ENCODE assay signal across 11 cellular contexts in genomic region chr9:33350310-33350709, GRCh38. TPM values are rescaled to one million over a fixed set of nuclear protein-coding genes. Genes with fewer than 3 reads are reported as not detected.
DNase-seq lines count a peak whose midpoint lies in the region; TF ChIP-seq lines count a peak whose summit lies in the region.
"Had no signal": no experiment of that assay in that cellular context is flagged by ENCODE, and none has a peak within 500 bp of the region (broad histone marks: within the 10 kb centered on the region; RNA-seq: fewer than 3 reads in every experiment).

No MANE protein-coding gene starts in this region.

- CTCF ChIA-PET in CD8-positive, alpha-beta memory T cell (lab: Charles Lee), result no interaction called here

- H3K27me3 Mint-ChIP-seq in CD8-positive, alpha-beta memory T cell, result no peaks in the 10 kb centered on the region

- H3K27ac ChIP-seq in CD8-positive, alpha-beta memory T cell (ENCODE audit: low read depth, low read length), result no peak overlapping the region
- peak overlapping the region; percentile 56 for H3K27ac ChIP-seq in SJSA1
- peak overlapping the region; percentile 75 for H3K27ac ChIP-seq in rectal smooth muscle tissue (ENCODE audit: low read depth, low read length)
- H3K27ac ChIP-seq: epithelial cell of prostate, parathyroid adenoma had no signal

- no peaks in the 10 kb centered on the region for H3K27me3 ChIP-seq in CD8-positive, alpha-beta memory T cell (ENCODE audit: insufficient read depth, low read length, poor library complexity, severe bottlenecking)
- H3K27me3 ChIP-seq in SJSA1 (replicated peaks) (no peaks in the 10 kb centered on the region), rectal smooth muscle tissue (ENCODE audit: control insufficient read depth, insufficient read depth, low read length) (no peaks in the 10 kb centered on the region)

- peaks cover 21 to 71% (median 41%) of the 10 kb centered on the region in 3 donors for H3K36me3 Mint-ChIP-seq in CD8-positive, alpha-beta memory T cell

- H3K9me3 ChIP-seq in CD8-positive, alpha-beta memory T cell (ENCODE audit: low read length), result no peaks in the 10 kb centered on the region
- no peaks in the 10 kb centered on the region for H3K9me3 ChIP-seq in SJSA1 (replicated peaks)

- POLR2A ChIA-PET in CD8-positive, alpha-beta memory T cell (lab: Charles Lee), result interaction anchor here (0.7 kb wide), 1 partner anchor 699 kb away, joined by 7 read pairs; no protein-coding TSS in a partner anchor

- TF ChIP-seq CTCF in fibroblast of villous mesenchyme (IDR thresholded peaks at IDR 0.05; ENCODE audit: insufficient read depth, low read depth, low read length), result no peak

- no peaks in the 10 kb centered on the region for H3K4me1 ChIP-seq in CD8-positive, alpha-beta memory T cell (ENCODE audit: insufficient read depth, low read length)
- H3K4me1 ChIP-seq in SJSA1 (replicated peaks) (no peaks in the 10 kb centered on the region), rectal smooth muscle tissue (ENCODE audit: control insufficient read depth, insufficient read depth, low read length) (peaks cover 24% of the 10 kb centered on the region)
- H3K4me1 ChIP-seq: parathyroid adenoma had no signal

- no peak for DNase-seq in CD8-positive, alpha-beta memory T cell
- DNase-seq in SJSA1 (ENCODE audit: low read depth in 1 of 2, low spot score in 2 of 2) (peak in 1 of 2 experiments; percentile 28), fibroblast of villous mesenchyme (ENCODE audit: low read depth) (peak; percentile 91), SK-N-DZ (ENCODE audit: low spot score) (no peak), SHP77 treated with DMSO at 0.1 percent for 48 hours (lab: John Stamatoyannopoulos, UW) (no peak), activated gamma-delta T cell (lab: John Stamatoyannopoulos, UW) (no peak)
- DNase-seq in activated naive CD4-positive, alpha-beta T cell treated with anti-CD3 and anti-CD28 coated beads, Interleukin-2, amount 50 U/mL, for 16 hours, result no peak
- DNase-seq: stimulated activated naive CD4-positive, alpha-beta T cell had no signal

- no peak overlapping the region for H3K4me3 ChIP-seq in CD8-positive, alpha-beta memory T cell (ENCODE audit: low read length)
- no peak overlapping the region for H3K4me3 ChIP-seq in SJSA1
- no peak overlapping the region for H3K4me3 ChIP-seq in fibroblast of villous mesenchyme (ENCODE audit: low read depth, low read length)
- no peak overlapping the region for H3K4me3 ChIP-seq in rectal smooth muscle tissue (ENCODE audit: low read length)

- peaks cover 26% of the 10 kb centered on the region for H3K36me3 ChIP-seq in CD8-positive, alpha-beta memory T cell (ENCODE audit: insufficient read depth, low read length)
- H3K36me3 ChIP-seq in SJSA1 (peaks cover 3% of the 10 kb centered on the region; the same call in 1 of the 2 replicates), rectal smooth muscle tissue (ENCODE audit: control insufficient read depth, insufficient read depth, low read length) (peaks cover 21% of the 10 kb centered on the region)

- no peaks in the 10 kb centered on the region for H3K9me3 Mint-ChIP-seq in CD8-positive, alpha-beta memory T cell

- H3K9ac ChIP-seq in rectal smooth muscle tissue (ENCODE audit: low read length), result no peak overlapping the region
- H3K9ac ChIP-seq: parathyroid adenoma had no signal

- H3K27ac Mint-ChIP-seq in CD8-positive, alpha-beta memory T cell, result peak overlapping the region in 5 of 8 donors; percentile 10 to 78 (median 42)

- H3K4me1 Mint-ChIP-seq in CD8-positive, alpha-beta memory T cell, result no peaks in the 10 kb centered on the region

- no peak overlapping the region for H3K4me3 Mint-ChIP-seq in CD8-positive, alpha-beta memory T cell

RNA-seq across cellular contexts. Expression of gene AQP7, which starts 52.1 kb away (rescaled TPM):
- not detected for total RNA-seq in CD8-positive, alpha-beta memory T cell
- not detected for polyA plus RNA-seq in CD8-positive, alpha-beta memory T cell
- not detected in 2 replicates for total RNA-seq in SJSA1 (2014; rRNA removed; shearing (Covaris generic))
- total RNA-seq in fibroblast of villous mesenchyme, result not detected in 2 replicates
- polyA plus RNA-seq in SK-N-DZ (2014; cell fraction: cytosol; rRNA removed), result 0.29 and 0.88 TPM in 2 replicates
- polyA plus RNA-seq in SK-N-DZ (2014; cell fraction: nucleus; rRNA removed), result 1.7 and 2.1 TPM in 2 replicates

RNA-seq across cellular contexts. Expression of gene NFX1, which starts 60.0 kb away (rescaled TPM):
- 10 to 100 TPM; 42.7 to 45.6 TPM for total RNA-seq in CD8-positive, alpha-beta memory T cell
- 38.8 TPM for polyA plus RNA-seq in CD8-positive, alpha-beta memory T cell
- total RNA-seq in SJSA1 (2014; rRNA removed; shearing (Covaris generic)), result 10.3 and 13.0 TPM in 2 replicates
- 24.2 and 26.7 TPM in 2 replicates for total RNA-seq in fibroblast of villous mesenchyme
- polyA plus RNA-seq in SK-N-DZ (2014; cell fraction: cytosol; rRNA removed), result 17.0 and 19.4 TPM in 2 replicates
- polyA plus RNA-seq in SK-N-DZ (2014; cell fraction: nucleus; rRNA removed), result 16.0 and 25.3 TPM in 2 replicates
